ENCODE assay signal across 17 cellular contexts in the genomic region with DNA sequence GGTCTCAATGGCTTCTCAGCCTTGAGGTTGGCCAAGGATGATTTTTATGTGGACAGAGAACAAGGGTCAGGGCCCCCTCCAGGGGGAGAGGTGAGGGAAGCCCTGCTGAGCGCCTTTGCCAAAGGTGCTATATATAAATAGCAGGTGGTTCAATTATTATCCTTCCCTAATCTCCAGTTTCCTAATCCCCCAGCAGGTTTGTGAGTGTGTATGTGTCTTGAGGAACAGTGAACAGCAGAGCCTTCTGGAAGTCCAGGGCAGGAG. TPM values are rescaled to one million over a fixed set of nuclear protein-coding genes. Genes with fewer than 3 reads are reported as not detected.
A peak's percentile ranks its signal among the peaks of the same experiment; 100 is the strongest.
DNase-seq lines count a peak whose midpoint lies in the region; ATAC-seq and TF ChIP-seq lines count a peak whose summit lies in the region.
"Had no signal": no experiment of that assay in that cellular context is flagged by ENCODE, and none has a peak within 500 bp of the region (broad histone marks: within the 10 kb centered on the region; RNA-seq: fewer than 3 reads in every experiment).

No MANE protein-coding gene starts in this region.

- H3K36me3 Mint-ChIP-seq in endothelial cell (ENCODE audit: low read depth, unreplicated experiment), result peaks cover 13% of the 10 kb centered on the region

- TF ChIP-seq POLR2A in spleen (IDR thresholded peaks at IDR 0.05), result no peak

- no peak for TF ChIP-seq RAD21 in SK-N-SH (IDR thresholded peaks at IDR 0.05; ENCODE audit: low read length)

- no peak for ATAC-seq in HG02840 (IDR thresholded peaks at IDR 0.05; ENCODE audit: low FRiP score, unreplicated experiment)
- ATAC-seq: K562, Panc1 had no signal

- no peak for DNase-seq in endothelial cell (ENCODE audit: low spot score)
- DNase-seq in spleen, result peak; percentile 58
- no peak for DNase-seq in NK-92 (lab: John Stamatoyannopoulos, UW; ENCODE audit: unreplicated experiment)
- DNase-seq in SK-N-SH, result no peak
- DNase-seq: DMS79 treated with DMSO at 0.1 percent for 48 hours, HCEC 1CT, NCI-H1048, NCI-H1694, NCI-H2107, NCI-H748 treated with DMSO at 0.1 percent for 48 hours, SHP77 had no signal

- H3K9me3 ChIP-seq in BLaER1 treated with 17β-estradiol and CSF1 and Interleukin-3, amounts not matched to agents 10 nM and 100 nM (replicated peaks in 1 of 11), result no peaks in the 10 kb centered on the region
- no peaks in the 10 kb centered on the region for H3K9me3 ChIP-seq in HEK293 (ENCODE audit: control insufficient read depth, insufficient read depth, low read depth, low read length)
- H3K9me3 ChIP-seq in spleen, result no peaks in the 10 kb centered on the region
- H3K9me3 ChIP-seq in SK-N-SH, result no peaks in the 10 kb centered on the region
- H3K9me3 ChIP-seq: BLaER1 had no signal

- H3K27me3 ChIP-seq in BLaER1 treated with 17β-estradiol and CSF1 and Interleukin-3, amounts not matched to agents 10 nM and 100 nM, result peaks cover 0 to 56% (median 33%) of the 10 kb centered on the region in 11 experiments; a peak in 15 of 22 replicates
- H3K27me3 ChIP-seq in spleen (replicated peaks in 1 of 7) (peaks cover 0 to 71% (median 4%) of the 10 kb centered on the region in 7 donors), SK-N-SH (ENCODE audit: insufficient read depth) (no peaks in the 10 kb centered on the region)

- no peaks in the 10 kb centered on the region for H3F3A ChIP-seq in SK-N-SH (replicated peaks; ENCODE audit: insufficient read depth)

- intact Hi-C loops in spleen (cut with DNase I; ENCODE audit: low total_unique reads), result no loop called here

- POLR2A ChIA-PET in HEK293 (lab: Yijun Ruan, JAX) (no interaction called here), SK-N-SH (lab: Yijun Ruan, JAX) (no interaction called here)

- H3K27ac Mint-ChIP-seq in endothelial cell (ENCODE audit: unreplicated experiment), result peak overlapping the region; percentile 42

- H3K9ac ChIP-seq in BLaER1 treated with 17β-estradiol and CSF1 and Interleukin-3, amounts not matched to agents 10 nM and 100 nM, result peak overlapping the region in 2 of 11 experiments; percentile 98 to 100; a peak in 4 of 22 replicates
- no peak overlapping the region for H3K9ac ChIP-seq in SK-N-SH
- H3K9ac ChIP-seq: BLaER1 had no signal

- H4K20me1 ChIP-seq in BLaER1 treated with 17β-estradiol and CSF1 and Interleukin-3, amounts not matched to agents 10 nM and 100 nM, result peaks cover 3 to 15% (median 11%) of the 10 kb centered on the region in 11 experiments; a peak in 13 of 22 replicates
- H4K20me1 ChIP-seq in SK-N-SH (ENCODE audit: insufficient read depth), result peaks cover 3% of the 10 kb centered on the region; the same call in 1 of the 2 replicates

- H3K27ac ChIP-seq in BLaER1 treated with 17β-estradiol and CSF1 and Interleukin-3, amounts not matched to agents 10 nM and 100 nM, result 0 out of 22 replicates have a peak overlapping the region, but pooled peaks of 1 of the 11 experiments have one; percentile 13
- no peak overlapping the region for H3K27ac ChIP-seq in HEK293 (ENCODE audit: extremely low read depth, low read depth, low read length)
- peak overlapping the region in 1 of 8 donors; percentile 98 for H3K27ac ChIP-seq in spleen
- H3K27ac ChIP-seq in SK-N-SH (ENCODE audit: low read depth in 2 of 2, low read length in 1 of 2), result no peak overlapping the region
- H3K27ac ChIP-seq: BLaER1 had no signal

- peak overlapping the region in 9 of 11 experiments; percentile 85 to 100 (median 97); a peak in 17 of 22 replicates for H3K4me2 ChIP-seq in BLaER1 treated with 17β-estradiol and CSF1 and Interleukin-3, amounts not matched to agents 10 nM and 100 nM
- H3K4me2 ChIP-seq in SK-N-SH, result no peak overlapping the region
- H3K4me2 ChIP-seq: BLaER1 had no signal

- H3K27me3 Mint-ChIP-seq in endothelial cell (ENCODE audit: unreplicated experiment), result peaks cover 23% of the 10 kb centered on the region

- H3K36me3 ChIP-seq in BLaER1 treated with 17β-estradiol and CSF1 and Interleukin-3, amounts not matched to agents 10 nM and 100 nM, result peaks cover 0 to 26% (median 0%) of the 10 kb centered on the region in 11 experiments; a peak in 8 of 22 replicates
- H3K36me3 ChIP-seq in HEK293 (ENCODE audit: control insufficient read depth in 2 of 2, insufficient read depth in 1 of 2, low read length in 2 of 2), result no peaks in the 10 kb centered on the region
- no peaks in the 10 kb centered on the region for H3K36me3 ChIP-seq in spleen
- no peaks in the 10 kb centered on the region for H3K36me3 ChIP-seq in SK-N-SH (replicated peaks in 1 of 2; ENCODE audit: control insufficient read depth in 1 of 2, insufficient read depth in 2 of 2, low read length in 1 of 2)
- H3K36me3 ChIP-seq: BLaER1 had no signal

- peaks cover 38 to 84% (median 74%) of the 10 kb centered on the region in 10 experiments for H3K4me1 ChIP-seq in BLaER1 treated with 17β-estradiol and CSF1 and Interleukin-3, amounts not matched to agents 10 nM and 100 nM
- H3K4me1 ChIP-seq in HEK293 (ENCODE audit: control insufficient read depth, insufficient read depth, low read length) (peaks cover 16% of the 10 kb centered on the region), spleen (peaks cover 9 to 81% (median 47%) of the 10 kb centered on the region in 6 donors), SK-N-SH (ENCODE audit: control insufficient read depth in 1 of 2, insufficient read depth in 2 of 2, low read depth in 1 of 2, low read length in 1 of 2) (peaks cover 4 to 8% of the 10 kb centered on the region in 2 experiments; a peak in 1 of 4 replicates)

- H3K4me1 Mint-ChIP-seq in endothelial cell (ENCODE audit: unreplicated experiment), result peaks cover 66% of the 10 kb centered on the region

- no peaks in the 10 kb centered on the region for H3K9me2 ChIP-seq in SK-N-SH

- H3K4me3 Mint-ChIP-seq in endothelial cell (ENCODE audit: unreplicated experiment), result peak overlapping the region; percentile 93

- H3K9me3 Mint-ChIP-seq in endothelial cell (ENCODE audit: unreplicated experiment), result no peaks in the 10 kb centered on the region

- TF ChIP-seq CTCF in HEK293 (tag by site-specific recombination; IDR thresholded peaks at IDR 0.05) (no peak), endothelial cell (IDR thresholded peaks at IDR 0.05; ENCODE audit: unreplicated experiment) (no peak), spleen (IDR thresholded peaks at IDR 0.05 in 8 of 11, conservative IDR thresholded peaks at IDR 0.05 in 3 of 11) (no peak), SK-N-SH (IDR thresholded peaks at IDR 0.05) (no peak)

- TF ChIP-seq EP300 in SK-N-SH (IDR thresholded peaks at IDR 0.05; ENCODE audit: borderline replicate concordance in 1 of 2, low read depth in 1 of 2, low read length in 1 of 2), result no peak

- H2AFZ ChIP-seq in SK-N-SH (ENCODE audit: low read depth), result no peak overlapping the region

- CTCF ChIA-PET in HEK293 (lab: Yijun Ruan, JAX) (no interaction called here), SK-N-SH (lab: Yijun Ruan, JAX) (no interaction called here)

- 95 to 100% (median 100%) methylated on average over 1 of the region's 1 CpG for WGBS in spleen, 5 donors
- 100% methylated on average over 1 of the region's 1 CpG for WGBS in SK-N-SH (ENCODE audit: low lambda C conversion rate)

- peak overlapping the region in 4 of 10 experiments; percentile 1 to 99 (median 89); a peak in 5 of 20 replicates for H3K4me3 ChIP-seq in BLaER1 treated with 17β-estradiol and CSF1 and Interleukin-3, amounts not matched to agents 10 nM and 100 nM
- H3K4me3 ChIP-seq in HEK293 (ENCODE audit: low read depth, low read length), result no peak overlapping the region
- H3K4me3 ChIP-seq in spleen, result no peak overlapping the region
- H3K4me3 ChIP-seq in SK-N-SH (ENCODE audit: low read depth in 2 of 2, low read length in 1 of 2), result no peak overlapping the region
- H3K4me3 ChIP-seq: BLaER1, K562 had no signal

- peaks cover 20% of the 10 kb centered on the region for H3K79me2 ChIP-seq in SK-N-SH (ENCODE audit: insufficient read depth)

TF ChIP-seq in HEK293, 187 proteins besides CTCF, POLR2A, EP300 and RAD21:
- TF ChIP-seq ZIC2 (tag by site-specific recombination; IDR thresholded peaks at IDR 0.05), result peak; percentile 46; the same call in 1 of the 2 replicates
- TF ChIP-seq ZNF391 (tag by site-specific recombination; IDR thresholded peaks at IDR 0.05; ENCODE audit: borderline replicate concordance, low read depth), result no peak
- no peak for TF ChIP-seq SP7 (tag by site-specific recombination; IDR thresholded peaks at IDR 0.05)
- TF ChIP-seq, protein P1, sequence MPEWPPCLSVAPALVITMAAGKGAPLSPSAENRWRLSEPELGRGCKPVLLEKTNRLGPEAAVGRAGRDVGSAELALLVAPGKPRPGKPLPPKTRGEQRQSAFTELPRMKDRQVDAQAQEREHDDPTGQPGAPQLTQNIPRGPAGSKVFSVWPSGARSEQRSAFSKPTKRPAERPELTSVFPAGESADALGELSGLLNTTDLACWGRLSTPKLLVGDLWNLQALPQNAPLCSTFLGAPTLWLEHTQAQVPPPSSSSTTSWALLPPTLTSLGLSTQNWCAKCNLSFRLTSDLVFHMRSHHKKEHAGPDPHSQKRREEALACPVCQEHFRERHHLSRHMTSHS (tag by site-specific recombination; IDR thresholded peaks at IDR 0.05), result no peak
- TF ChIP-seq ZEB2 (tag by site-specific recombination; IDR thresholded peaks at IDR 0.05), result no peak

TF ChIP-seq in SK-N-SH, 30 proteins besides CTCF, POLR2A, EP300 and RAD21 (continues in another document):
- TF ChIP-seq TAF1 (IDR thresholded peaks at IDR 0.05; ENCODE audit: borderline replicate concordance, low read depth, low read length), result no peak
- TF ChIP-seq SIN3A (IDR thresholded peaks at IDR 0.05; ENCODE audit: borderline replicate concordance, low read depth, low read length), result no peak
- no peak for TF ChIP-seq MXI1 (IDR thresholded peaks at IDR 0.05; ENCODE audit: low read depth, low read length)
- no peak for TF ChIP-seq NRF1 (IDR thresholded peaks at IDR 0.05; ENCODE audit: low read depth, low read length)
- TF ChIP-seq, protein P2, sequence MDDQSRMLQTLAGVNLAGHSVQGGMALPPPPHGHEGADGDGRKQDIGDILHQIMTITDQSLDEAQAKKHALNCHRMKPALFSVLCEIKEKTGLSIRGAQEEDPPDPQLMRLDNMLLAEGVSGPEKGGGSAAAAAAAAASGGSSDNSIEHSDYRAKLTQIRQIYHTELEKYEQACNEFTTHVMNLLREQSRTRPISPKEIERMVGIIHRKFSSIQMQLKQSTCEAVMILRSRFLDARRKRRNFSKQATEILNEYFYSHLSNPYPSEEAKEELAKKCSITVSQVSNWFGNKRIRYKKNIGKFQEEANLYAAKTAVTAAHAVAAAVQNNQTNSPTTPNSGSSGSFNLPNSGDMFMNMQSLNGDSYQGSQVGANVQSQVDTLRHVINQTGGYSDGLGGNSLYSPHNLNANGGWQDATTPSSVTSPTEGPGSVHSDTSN (IDR thresholded peaks at IDR 0.05), result no peak
- no peak for TF ChIP-seq FOXJ3 (CRISPR knock-in tag; IDR thresholded peaks at IDR 0.05)
- no peak for TF ChIP-seq GATA2 (CRISPR knock-in tag; IDR thresholded peaks at IDR 0.05)
- no peak for TF ChIP-seq NFIC (IDR thresholded peaks at IDR 0.05; ENCODE audit: borderline replicate concordance)
- no peak for TF ChIP-seq FOXM1 (IDR thresholded peaks at IDR 0.05; ENCODE audit: low read depth)

RNA-seq across cellular contexts. Expression of gene SIRPA, which starts 3.2 kb away (rescaled TPM):
- total RNA-seq in endothelial cell (ENCODE audit: unreplicated experiment) (132 TPM), spleen (100 to 1,000 TPM in 1 of 7 donors, 10 to 100 TPM in 6; 28.9 to 104 (median 48.0) TPM)
- polyA plus RNA-seq in spleen (10 to 100 TPM in 2 of 3 donors, 1 to 10 TPM in 1; 9.8 to 15.9 (median 10.7) TPM), SK-N-SH (2012; rRNA removed) (6.8 and 9.1 TPM in 2 replicates)
- polyA plus RNA-seq in SK-N-SH (2012; cell fraction: cytosol; rRNA removed), result 6.5 and 8.5 TPM in 2 replicates
- 11.2 and 11.3 TPM in 2 replicates for polyA plus RNA-seq in SK-N-SH (2012; cell fraction: nucleus; rRNA removed)
